ENCODE assay signal across 24 cellular contexts in genomic region chr10:30603589-30603988, GRCh38. TPM values are rescaled to one million over a fixed set of nuclear protein-coding genes. Genes with fewer than 3 reads are reported as not detected.
DNase-seq lines count a peak whose midpoint lies in the region; ATAC-seq, FAIRE-seq and TF ChIP-seq lines count a peak whose summit lies in the region.
"Had no signal": no experiment of that assay in that cellular context is flagged by ENCODE, and none has a peak within 500 bp of the region (broad histone marks: within the 10 kb centered on the region; RNA-seq: fewer than 3 reads in every experiment).

No MANE protein-coding gene starts in this region.

- H3F3A ChIP-seq in neural progenitor cell (ENCODE audit: low read depth) = no peaks in the 10 kb centered on the region

- no peak overlapping the region for H2AFZ ChIP-seq in HepG2 (ENCODE audit: low read length)
- no peak overlapping the region for H2AFZ ChIP-seq in neural progenitor cell (replicated peaks)

- BruUV-seq in HepG2 (replicated peaks; lab: Mats Ljungman, UMichigan) = no TSS peak

- ATAC-seq in HepG2 (peak; percentile 6; the same call in 1 of the 3 replicates), right lobe of liver (no peak), left lobe of liver (no peak), left lung (no peak)

- peaks cover 5% of the 10 kb centered on the region for H3K9me3 Mint-ChIP-seq in neural progenitor cell

- peaks cover 15% of the 10 kb centered on the region for H3K27me3 Mint-ChIP-seq in neural progenitor cell (ENCODE audit: insufficient read depth, low read depth)

- TF ChIP-seq CTCF in HepG2 (CRISPR knock-in tag; IDR thresholded peaks at IDR 0.05) (no peak), right lobe of liver (IDR thresholded peaks at IDR 0.05) (no peak), neural progenitor cell (IDR thresholded peaks at IDR 0.05) (no peak), left lung (IDR thresholded peaks at IDR 0.05) (no peak)

- FAIRE-seq in HepG2 (lab: Jason Lieb, UNC) = peak; percentile 70
- FAIRE-seq: GM12891, GM18507, H54 had no signal

- H3K27me3 ChIP-seq in HepG2 (ENCODE audit: control insufficient read depth in 1 of 2, insufficient read depth in 2 of 2, low read length in 2 of 2) (no peaks in the 10 kb centered on the region), right lobe of liver (no peaks in the 10 kb centered on the region), neural progenitor cell (no peaks in the 10 kb centered on the region), left lung (no peaks in the 10 kb centered on the region)

- TF ChIP-seq EP300 in HepG2 (IDR thresholded peaks at IDR 0.05; ENCODE audit: low read depth in 2 of 2, low read length in 2 of 2) (peak in 1 of 2 experiments; percentile 87; a peak in 2 of 4 replicates), HepG2 (CRISPR knock-in tag; IDR thresholded peaks at IDR 0.05; ENCODE audit: borderline replicate concordance) (0 out of 2 replicates have a peak, but pooled peaks have one; percentile 47)

- H3K27ac ChIP-seq in HepG2 (ENCODE audit: extremely low read length, insufficient read depth, low read length) (peak overlapping the region; percentile 97), right lobe of liver (peak overlapping the region in 1 of 3 donors; percentile 25), neural progenitor cell (no peak overlapping the region), left lung (no peak overlapping the region)

- peak overlapping the region; percentile 67 for H3K27ac Mint-ChIP-seq in neural progenitor cell

- no peaks in the 10 kb centered on the region for H3K79me2 ChIP-seq in HepG2 (ENCODE audit: insufficient read depth, low read length)
- H3K79me2 ChIP-seq in neural progenitor cell (ENCODE audit: low read depth) = no peaks in the 10 kb centered on the region

- CTCF ChIA-PET in HepG2 (lab: Yijun Ruan, JAX; ENCODE audit: low intra/inter-chr PET ratio, low total read pairs) = no interaction called here

- 33% methylated on average over 3 of the region's 3 CpGs for WGBS in HepG2 (ENCODE audit: low lambda C conversion rate)
- WGBS in right lobe of liver (ENCODE audit: insufficient coverage, low coverage, low lambda C conversion rate, missing lambda C conversion rate) = 69% methylated on average over 3 of the region's 3 CpGs

- intact Hi-C loops in HepG2 (cut with micrococcal nuclease; ENCODE audit: unreplicated experiment) (no loop called here), right lobe of liver (cut with DNase I) (no loop called here), left lung (cut with DNase I) (no loop called here)

- no peak overlapping the region for H3K9ac ChIP-seq in HepG2 (ENCODE audit: insufficient read depth, low read depth, low read length)
- no peak overlapping the region for H3K9ac ChIP-seq in neural progenitor cell

- H3K4me3 Mint-ChIP-seq in neural progenitor cell = peak overlapping the region; percentile 9
- H3K4me3 Mint-ChIP-seq: CD4-positive, alpha-beta memory T cell had no signal

- H3K4me3 ChIP-seq in HepG2 (replicated peaks in 1 of 3; ENCODE audit: insufficient read depth in 1 of 3, low read depth in 2 of 3, low read length in 3 of 3) = no peak overlapping the region
- no peak overlapping the region for H3K4me3 ChIP-seq in right lobe of liver
- H3K4me3 ChIP-seq in neural progenitor cell = no peak overlapping the region
- no peak overlapping the region for H3K4me3 ChIP-seq in left lung

- in situ Hi-C loops in HepG2 (cut with HindIII; ENCODE audit: extremely low pct_ligation_motif_present, low pct_unique_long_range_greater_than_20kb) = loop anchor here (10.0 kb wide), 1 partner anchor 1289 kb away; no protein-coding TSS in a partner anchor

- H4K20me1 ChIP-seq in HepG2 (ENCODE audit: insufficient read depth, low read length) (no peaks in the 10 kb centered on the region), neural progenitor cell (ENCODE audit: low read depth) (no peaks in the 10 kb centered on the region)

- H3K36me3 ChIP-seq in HepG2 (replicated peaks in 1 of 2; ENCODE audit: control insufficient read depth in 1 of 2, insufficient read depth in 2 of 2, low read length in 2 of 2) (no peaks in the 10 kb centered on the region), right lobe of liver (no peaks in the 10 kb centered on the region), neural progenitor cell (no peaks in the 10 kb centered on the region), left lung (no peaks in the 10 kb centered on the region)

- POLR2A ChIA-PET in HepG2 (lab: Yijun Ruan, JAX) = interaction anchor here (1.4 to 5.2 kb wide), 3 partner anchors 20 to 170 kb away, joined by 5 to 30 read pairs (median 17); partner anchors contain the start of gene MAP3K8

- H3K9me3 ChIP-seq in HepG2 (ENCODE audit: low read length) = no peaks in the 10 kb centered on the region
- H3K9me3 ChIP-seq in right lobe of liver = no peaks in the 10 kb centered on the region
- H3K9me3 ChIP-seq in neural progenitor cell (ENCODE audit: low read depth) = no peaks in the 10 kb centered on the region
- H3K9me3 ChIP-seq in left lung = no peaks in the 10 kb centered on the region

- TF ChIP-seq RAD21 in HepG2 (CRISPR knock-in tag; IDR thresholded peaks at IDR 0.05) = no peak

- H3K4me1 ChIP-seq in HepG2 (ENCODE audit: insufficient read depth, low read length) (peaks cover 79% of the 10 kb centered on the region), right lobe of liver (peaks cover 0 to 43% (median 15%) of the 10 kb centered on the region in 4 donors), neural progenitor cell (peaks cover 4% of the 10 kb centered on the region), left lung (peaks cover 0 to 9% of the 10 kb centered on the region in 2 donors)

- H3K36me3 Mint-ChIP-seq in neural progenitor cell = peaks cover 5% of the 10 kb centered on the region

- DNase-seq in HepG2 (ENCODE audit: low spot score) (peak; percentile 82), right lobe of liver (no peak), left lobe of liver (ENCODE audit: low spot score) (peak; percentile 41), neural progenitor cell (ENCODE audit: low spot score) (no peak), midbrain (lab: John Stamatoyannopoulos, UW) (no peak), left lung (no peak)
- no peak for DNase-seq in stimulated activated CD4-positive, alpha-beta T cell treated with anti-CD3 and anti-CD28 coated beads, Interleukin-2, amount 100 ng/mL, for 48 hours
- DNase-seq: C1 segment of cervical spinal cord; Calu3; CD4-positive, alpha-beta memory T cell; COR-L47; DMS53; DMS79 treated with DMSO at 0.1 percent for 48 hours; GF-D8; GOT3; HCEC 1CT had no signal

- TF ChIP-seq POLR2A in HepG2 (IDR thresholded peaks at IDR 0.05; ENCODE audit: insufficient read depth in 1 of 2, low read depth in 2 of 2, low read length in 2 of 2) (no peak), right lobe of liver (IDR thresholded peaks at IDR 0.05) (no peak)

- peaks cover 32% of the 10 kb centered on the region for H3K4me1 Mint-ChIP-seq in neural progenitor cell

- peak overlapping the region; percentile 29; the same call in 1 of the 2 replicates for H3K4me2 ChIP-seq in HepG2 (ENCODE audit: low read depth, low read length)
- H3K4me2 ChIP-seq in neural progenitor cell = no peak overlapping the region

TF ChIP-seq in HepG2, 621 proteins besides CTCF, POLR2A, EP300 and RAD21 (continues in another document):
- TF ChIP-seq SOX5 (CRISPR knock-in tag; IDR thresholded peaks at IDR 0.05; ENCODE audit: borderline replicate concordance) (peak; percentile 65; the same call in 1 of the 2 replicates), FOXK1 (CRISPR knock-in tag; IDR thresholded peaks at IDR 0.05; ENCODE audit: borderline replicate concordance, low read depth) (0 out of 2 replicates have a peak, but pooled peaks have one; percentile 37), ZNF747 (CRISPR knock-in tag; IDR thresholded peaks at IDR 0.05; ENCODE audit: borderline replicate concordance) (no peak), HNRNPL (IDR thresholded peaks at IDR 0.05; ENCODE audit: low read depth, low read length) (no peak), RFXANK (CRISPR knock-in tag; IDR thresholded peaks at IDR 0.05) (no peak), KLF11 (CRISPR knock-in tag; IDR thresholded peaks at IDR 0.05) (no peak), ZNF160 (CRISPR knock-in tag; IDR thresholded peaks at IDR 0.05) (no peak), RFX5 (IDR thresholded peaks at IDR 0.05; ENCODE audit: low read depth, low read length) (no peak), PHF20 (CRISPR knock-in tag; IDR thresholded peaks at IDR 0.05) (no peak), ARNT2 (CRISPR knock-in tag; IDR thresholded peaks at IDR 0.05; ENCODE audit: low read depth) (no peak), THYN1 (CRISPR knock-in tag; IDR thresholded peaks at IDR 0.05; ENCODE audit: borderline replicate concordance, low read depth) (no peak), NR2F2 (IDR thresholded peaks at IDR 0.05; ENCODE audit: borderline replicate concordance, low read depth) (peak; percentile 68), ETV5 (CRISPR knock-in tag; IDR thresholded peaks at IDR 0.05; ENCODE audit: borderline replicate concordance) (peak; percentile 70)

RNA-seq across cellular contexts. Expression of gene LYZL2, which starts 26.0 kb away (rescaled TPM):
- 0.20 TPM in 1 of 2 replicates, not detected in the other for total RNA-seq in HepG2 (2016; rRNA removed; fragmentation: Illumina TruSeq; extraction: Trizol)
- not detected in 2 replicates for total RNA-seq in HepG2 (2016; cell fraction: cytosol; rRNA removed; fragmentation: Illumina TruSeq; extraction: Trizol; ENCODE audit: low read depth)
- total RNA-seq in HepG2 (2016; cell fraction: insoluble cytoplasmic fraction; rRNA removed; fragmentation: Illumina TruSeq; extraction: Trizol) = not detected in 2 replicates
- total RNA-seq in HepG2 (2016; cell fraction: membrane; rRNA removed; fragmentation: Illumina TruSeq; extraction: Trizol) = not detected in 2 replicates
- not detected in 2 replicates for total RNA-seq in HepG2 (2016; cell fraction: nucleus; rRNA removed; fragmentation: Illumina TruSeq; extraction: Trizol)
- polyA plus RNA-seq in HepG2 (2011; rRNA removed) = 0.31 and 0.63 TPM in 2 replicates
- 0.31 and 0.59 TPM in 2 replicates for polyA plus RNA-seq in HepG2 (2011; cell fraction: cytosol; rRNA removed)
- 0.24 and 0.85 TPM in 2 replicates for polyA plus RNA-seq in HepG2 (2011; cell fraction: nucleus; rRNA removed)
- 0.31 TPM in 1 of 2 replicates, not detected in the other for polyA plus RNA-seq in HepG2 (2012)
- 0.14 TPM in 1 of 2 replicates, not detected in the other for polyA plus RNA-seq in HepG2 (2016; cell fraction: cytosol; fragmentation: Illumina TruSeq; extraction: Trizol; ENCODE audit: low read depth)
- polyA plus RNA-seq in HepG2 (2016; cell fraction: insoluble cytoplasmic fraction; fragmentation: Illumina TruSeq; extraction: Trizol; ENCODE audit: low read depth) = not detected in 2 replicates
- not detected in 2 replicates for polyA plus RNA-seq in HepG2 (2016; cell fraction: membrane; fragmentation: Illumina TruSeq; extraction: Trizol; ENCODE audit: low read depth)
- polyA plus RNA-seq in HepG2 (2016; cell fraction: nucleus; fragmentation: Illumina TruSeq; extraction: Trizol; ENCODE audit: insufficient read depth, low read depth) = 0.85 TPM in 1 of 2 replicates, not detected in the other
- polyA minus RNA-seq in HepG2 (2011; rRNA and poly(A)+ RNA removed; ENCODE audit: low replicate concordance) = not detected in 2 replicates
- not detected in 2 replicates for polyA minus RNA-seq in HepG2 (2011; cell fraction: cytosol; rRNA and poly(A)+ RNA removed)
- polyA minus RNA-seq in HepG2 (2011; cell fraction: nucleus; rRNA and poly(A)+ RNA removed) = 1.2 TPM in 1 of 2 replicates, not detected in the other
- not detected for total RNA-seq in right lobe of liver
- not detected for total RNA-seq in left lobe of liver
- not detected in 2 replicates for total RNA-seq in neural progenitor cell (ENCODE audit: low replicate concordance)
- not detected for total RNA-seq in left lung
- total RNA-seq: A172; A673; Calu3; CD4-positive, alpha-beta memory T cell; Daoy; G401 had no signal
- polyA plus RNA-seq: BJ; CD4-positive, alpha-beta memory T cell had no signal

Comparison
In these comparisons a context has a peak if more than half of its experiments do, and no peak if none do; other contexts are left out.
1. DNase-seq: peak in HepG2 (single experiment) and left lobe of liver (single experiment); none in right lobe of liver (0 of 3), neural progenitor cell (single experiment), midbrain (single experiment), left lung (0 of 2) and stimulated activated CD4-positive, alpha-beta T cell treated with anti-CD3 and anti-CD28 coated beads, Interleukin-2, amount 100 ng/mL, for 48 hours (0 of 2).